ENCODE assay signal across 8 cellular contexts in genomic region chr15:84500165-84500889, GRCh38.
A peak's percentile ranks its signal among the peaks of the same experiment; 100 is the strongest.
DNase-seq lines count a peak whose midpoint lies in the region; ATAC-seq, FAIRE-seq and TF ChIP-seq lines count a peak whose summit lies in the region.
"Not testable (repeated sequence)": the region's sequence is repeated elsewhere in the genome, so short reads cannot be mapped to it uniquely, and the experiment has no call there.

No MANE protein-coding gene starts in this region.

- not testable (repeated sequence) for H3K4me1 Mint-ChIP-seq in activated naive CD4-positive, alpha-beta T cell treated with anti-CD3 and anti-CD28 coated beads for 36 hours (ENCODE audit: low read depth)

- H3K79me2 ChIP-seq in endothelial cell of umbilical vein (ENCODE audit: control insufficient read depth, insufficient read depth, low read length): not testable (repeated sequence)

- ATAC-seq in A549: peak; percentile 79 to 95
- ATAC-seq in left colon, gastrocnemius medialis: not testable (repeated sequence)

- not testable (repeated sequence) for TF ChIP-seq RAD21 in A549 (conservative IDR thresholded peaks at IDR 0.05 in 1 of 2, IDR thresholded peaks at IDR 0.05 in 1 of 2)

- TSS peak; percentile 28 for BruUV-seq in endothelial cell of umbilical vein (replicated peaks; lab: Mats Ljungman, UMichigan)

- dilution Hi-C loops in endothelial cell of umbilical vein (cut with MboI; ENCODE audit: extremely low pct_ligation_motif_present, low sequenced_read_pairs): not testable (repeated sequence)

- POLR2A ChIA-PET in A549 (lab: Yijun Ruan, JAX); endothelial cell of umbilical vein (lab: Charles Lee): not testable (repeated sequence)

- not testable (repeated sequence) for H4K20me1 ChIP-seq in endothelial cell of umbilical vein (replicated peaks; ENCODE audit: control insufficient read depth, extremely low read depth, insufficient read depth, low read length)

- CTCF ChIA-PET in A549 (lab: Yijun Ruan, JAX); activated naive CD4-positive, alpha-beta T cell treated with anti-CD3 and anti-CD28 coated beads for 36 hours (lab: Charles Lee); endothelial cell of umbilical vein (lab: Charles Lee): not testable (repeated sequence)

- H3K4me1 ChIP-seq in A549; HUES48 (ENCODE audit: control insufficient read depth, insufficient read depth, low read length); endothelial cell of umbilical vein (ENCODE audit: control insufficient read depth, extremely low read depth, insufficient read depth, low read length); gastrocnemius medialis: not testable (repeated sequence)

- H3K9me3 Mint-ChIP-seq in activated naive CD4-positive, alpha-beta T cell treated with anti-CD3 and anti-CD28 coated beads for 36 hours: not testable (repeated sequence)

- not testable (repeated sequence) for H3K27ac Mint-ChIP-seq in activated naive CD4-positive, alpha-beta T cell treated with anti-CD3 and anti-CD28 coated beads for 36 hours

- not testable (repeated sequence) for H2AFZ ChIP-seq in endothelial cell of umbilical vein (ENCODE audit: low read depth, low read length)

- peak overlapping the region; percentile 43; the same call in 1 of the 3 replicates for H3K4me2 ChIP-seq in A549
- H3K4me2 ChIP-seq in endothelial cell of umbilical vein (ENCODE audit: insufficient read depth, low read length): not testable (repeated sequence)

- not testable (repeated sequence) for H3K9me3 ChIP-seq in A549; HUES48 (ENCODE audit: control insufficient read depth, insufficient read depth, low read length); endothelial cell of umbilical vein (replicated peaks; ENCODE audit: control insufficient read depth, insufficient read depth, low read length); gastrocnemius medialis

- H3K4me3 Mint-ChIP-seq in activated naive CD4-positive, alpha-beta T cell treated with anti-CD3 and anti-CD28 coated beads for 36 hours: not testable (repeated sequence)

- intact Hi-C loops in activated naive CD4-positive, alpha-beta T cell treated with anti-CD3 and anti-CD28 coated beads for 36 hours (cut with micrococcal nuclease); endothelial cell of umbilical vein (cut with micrococcal nuclease); left colon (cut with DNase I, micrococcal nuclease); gastrocnemius medialis (cut with DNase I; ENCODE audit: low total_unique reads): not testable (repeated sequence)

- not testable (repeated sequence) for FAIRE-seq in A549 (lab: Jason Lieb, UNC); endothelial cell of umbilical vein (lab: Jason Lieb, UNC)

- peak overlapping the region; percentile 67 to 91 for H3K27ac ChIP-seq in A549
- H3K27ac ChIP-seq in HUES48 (ENCODE audit: low read depth, low read length); endothelial cell of umbilical vein (ENCODE audit: insufficient read depth, low read depth, low read length): not testable (repeated sequence)
- H3K27ac ChIP-seq in gastrocnemius medialis: peak overlapping the region in 1 of 4 donors; percentile 73

- TF ChIP-seq CTCF in A549 (IDR thresholded peaks at IDR 0.05); endothelial cell of umbilical vein (IDR thresholded peaks at IDR 0.05; ENCODE audit: extremely low read depth in 1 of 2, insufficient read depth in 1 of 2, low read depth in 1 of 2, low read length in 2 of 2); gastrocnemius medialis (IDR thresholded peaks at IDR 0.05 in 4 of 5, conservative IDR thresholded peaks at IDR 0.05 in 1 of 5): not testable (repeated sequence)

- TF ChIP-seq POLR2A in A549 (IDR thresholded peaks at IDR 0.05; ENCODE audit: low read length); endothelial cell of umbilical vein (IDR thresholded peaks at IDR 0.05; ENCODE audit: low read depth, low read length); gastrocnemius medialis (IDR thresholded peaks at IDR 0.05): not testable (repeated sequence)

- not testable (repeated sequence) for H3K36me3 ChIP-seq in HUES48 (ENCODE audit: control insufficient read depth, insufficient read depth, low read length); endothelial cell of umbilical vein (ENCODE audit: control insufficient read depth in 2 of 2, extremely low read depth in 1 of 2, insufficient read depth in 2 of 2, low read length in 2 of 2); gastrocnemius medialis

- H3K27me3 ChIP-seq in HUES48 (ENCODE audit: control insufficient read depth, insufficient read depth, low read length); endothelial cell of umbilical vein (ENCODE audit: control insufficient read depth in 2 of 2, insufficient read depth in 2 of 2, low read length in 2 of 2); gastrocnemius medialis: not testable (repeated sequence)

- not testable (repeated sequence) for H3K27me3 Mint-ChIP-seq in activated naive CD4-positive, alpha-beta T cell treated with anti-CD3 and anti-CD28 coated beads for 36 hours (ENCODE audit: low read depth)

- not testable (repeated sequence) for TF ChIP-seq EP300 in A549 (IDR thresholded peaks at IDR 0.05)

- no CpG with 5 or more reads among the region's 60 CpGs for WGBS in A549 (ENCODE audit: missing lambda C conversion rate)

- H3K9ac ChIP-seq in HUES48 (ENCODE audit: low read depth, low read length); endothelial cell of umbilical vein (replicated peaks; ENCODE audit: extremely low read depth, insufficient read depth, low read length): not testable (repeated sequence)

- in situ Hi-C loops in gastrocnemius medialis (cut with MboI; ENCODE audit: low sequenced_read_pairs in 4 of 4): not testable (repeated sequence)

- DNase-seq in A549 (ENCODE audit: low read depth in 1 of 2, low spot score in 1 of 2); endothelial cell of umbilical vein (ENCODE audit: low read depth, low spot score); gastrocnemius medialis: not testable (repeated sequence)
- peak; percentile 1 to 11 for DNase-seq in activated CD4-positive, alpha-beta T cell treated with anti-CD3 and anti-CD28 coated beads, Interleukin-2, amount 50 U/mL, for 24 hours (ENCODE audit: low read depth in 1 of 2, low spot score in 1 of 2)
- DNase-seq in activated naive CD4-positive, alpha-beta T cell treated with anti-CD3 and anti-CD28 coated beads for 36 hours: peak; percentile 35
- peak; percentile 23 to 25 for DNase-seq in left colon
- DNase-seq in stimulated activated CD8-positive, alpha-beta memory T cell treated with anti-CD3 and anti-CD28 coated beads, Interleukin-15, amount 100 ng/mL, for 48 hours (ENCODE audit: low read depth in 2 of 2): peak; percentile 4 to 20

- not testable (repeated sequence) for H3K36me3 Mint-ChIP-seq in activated naive CD4-positive, alpha-beta T cell treated with anti-CD3 and anti-CD28 coated beads for 36 hours (ENCODE audit: low read depth)

- not testable (repeated sequence) for H3K9me1 ChIP-seq in endothelial cell of umbilical vein (replicated peaks; ENCODE audit: control insufficient read depth, extremely low read depth, insufficient read depth, low read length)

- H3K4me3 ChIP-seq in A549 (peak overlapping the region; percentile 46), HUES48 (ENCODE audit: low read depth, low read length) (peak overlapping the region; percentile 47; the same call in 1 of the 2 replicates), endothelial cell of umbilical vein (replicated peaks in 1 of 3; ENCODE audit: insufficient read depth in 1 of 3, low read depth in 1 of 3, low read length in 3 of 3) (peak overlapping the region in 1 of 3 experiments; percentile 21), gastrocnemius medialis (peak overlapping the region in 3 of 4 donors; percentile 36 to 62 (median 36))
